32 cellular contexts compared by ENCODE assay signal in the genomic region with DNA sequence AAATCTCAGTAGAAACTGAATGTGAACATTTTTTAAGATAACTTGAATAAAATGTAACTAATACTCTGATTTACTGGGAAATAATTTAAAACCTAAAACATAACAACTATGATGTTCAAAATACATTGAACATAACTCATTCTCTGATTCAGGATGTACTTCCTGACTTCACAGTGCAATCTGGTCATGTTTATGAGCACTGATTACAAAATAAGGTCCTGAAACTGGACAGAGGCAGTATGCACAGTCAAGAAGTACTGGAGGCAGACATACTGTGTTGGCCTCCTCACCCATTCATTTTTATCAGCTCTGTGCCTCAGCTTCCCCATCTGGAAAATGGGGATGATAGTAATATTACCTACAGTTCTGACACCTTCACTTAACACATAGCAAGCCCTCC.
DNase-seq lines count a peak whose midpoint lies in the region; ATAC-seq, FAIRE-seq and TF ChIP-seq lines count a peak whose summit lies in the region.
"Had no signal": no experiment of that assay in that cellular context is flagged by ENCODE, and none has a peak within 500 bp of the region (broad histone marks: within the 10 kb centered on the region; RNA-seq: fewer than 3 reads in every experiment).

No MANE protein-coding gene starts in this region.

- H3K4me3 ChIP-seq in endothelial cell of umbilical vein (replicated peaks in 1 of 3; ENCODE audit: insufficient read depth in 1 of 3, low read depth in 1 of 3, low read length in 3 of 3), result no peak overlapping the region
- H3K4me3 ChIP-seq in skeletal muscle cell (ENCODE audit: low read depth, low read length), result no peak overlapping the region
- H3K4me3 ChIP-seq: colonic mucosa, esophagus muscularis mucosa, skin epidermis, suprapubic skin, upper lobe of left lung had no signal

- FAIRE-seq in H54 (lab: Jason Lieb, UNC) (peak; percentile 80), endothelial cell of umbilical vein (lab: Jason Lieb, UNC) (peak; percentile 64)

- intact Hi-C loops in endothelial cell of umbilical vein (cut with micrococcal nuclease), result loop anchor here (2.0 kb wide), 1 partner anchor 17 kb away; no protein-coding TSS in a partner anchor

- CTCF ChIA-PET in endothelial cell of umbilical vein (lab: Charles Lee), result no interaction called here

- H3K4me2 ChIP-seq in endothelial cell of umbilical vein (ENCODE audit: insufficient read depth, low read length), result peak overlapping the region; percentile 52

- no peaks in the 10 kb centered on the region for H3K9me3 ChIP-seq in endothelial cell of umbilical vein (replicated peaks; ENCODE audit: control insufficient read depth, insufficient read depth, low read length)
- H3K9me3 ChIP-seq: colonic mucosa, esophagus muscularis mucosa, suprapubic skin, upper lobe of left lung had no signal

- H3K36me3 ChIP-seq in endothelial cell of umbilical vein (ENCODE audit: control insufficient read depth in 2 of 2, extremely low read depth in 1 of 2, insufficient read depth in 2 of 2, low read length in 2 of 2), result no peaks in the 10 kb centered on the region
- H3K36me3 ChIP-seq: colonic mucosa, esophagus muscularis mucosa, suprapubic skin, upper lobe of left lung had no signal

- H3K4me1 ChIP-seq in endothelial cell of umbilical vein (ENCODE audit: control insufficient read depth, extremely low read depth, insufficient read depth, low read length), result peaks cover 13% of the 10 kb centered on the region
- H3K4me1 ChIP-seq: colonic mucosa, esophagus muscularis mucosa, suprapubic skin, upper lobe of left lung had no signal

- H3K79me2 ChIP-seq in endothelial cell of umbilical vein (ENCODE audit: control insufficient read depth, insufficient read depth, low read length), result no peaks in the 10 kb centered on the region

- no peak overlapping the region for H2AFZ ChIP-seq in endothelial cell of umbilical vein (ENCODE audit: low read depth, low read length)

- no peaks in the 10 kb centered on the region for H3K9me1 ChIP-seq in endothelial cell of umbilical vein (replicated peaks; ENCODE audit: control insufficient read depth, extremely low read depth, insufficient read depth, low read length)

- dilution Hi-C loops in endothelial cell of umbilical vein (cut with MboI; ENCODE audit: extremely low pct_ligation_motif_present, low sequenced_read_pairs), result no loop called here

- TF ChIP-seq POLR2A in H54 (IDR thresholded peaks at IDR 0.05; ENCODE audit: low read depth, low read length), result no peak
- no peak for TF ChIP-seq POLR2A in endothelial cell of umbilical vein (IDR thresholded peaks at IDR 0.05; ENCODE audit: low read depth, low read length)

- POLR2A ChIA-PET in endothelial cell of umbilical vein (lab: Charles Lee), result no interaction called here

- DNase-seq in H54 (ENCODE audit: insufficient read length, low spot score), result no peak
- DNase-seq in RKO (ENCODE audit: low spot score), result peak; percentile 20
- DNase-seq in endothelial cell of umbilical vein (ENCODE audit: low read depth, low spot score), result peak; percentile 41
- peak; percentile 10 for DNase-seq in skeletal muscle cell (ENCODE audit: low read depth)
- no peak for DNase-seq in HuH-7 (ENCODE audit: low spot score)
- DNase-seq in nucleus accumbens (lab: John Stamatoyannopoulos, UW), result no peak
- DNase-seq: activated CD4-positive, alpha-beta T cell treated with anti-CD3 and anti-CD28 coated beads for 36 hours; C1 segment of cervical spinal cord; colonic mucosa; COR-L47; DMS79 treated with DMSO at 0.1 percent for 48 hours; effector memory CD4-positive, alpha-beta T cell; hippocampal formation; Karpas-422; left colon; MV-4-11; NCI-H1436 treated with DMSO at 0.1 percent for 48 hours; NCI-H345; NCI-H69; SIG-M5; stimulated activated naive CD4-positive, alpha-beta T cell treated with Interleukin-2 at 50 U/mL for 16 hours; SW 1271; upper lobe of left lung had no signal

- ATAC-seq in esophagus mucosa, result no peak
- ATAC-seq: activated CD4-positive, alpha-beta T cell treated with anti-CD3 and anti-CD28 coated beads for 36 hours; activated naive CD4-positive, alpha-beta T cell treated with anti-CD3 and anti-CD28 coated beads, Interleukin-2, amount 50 U/mL, for 72 hours; left colon; natural killer cell treated with Interleukin-12 subunit alpha and Interleukin-12 subunit beta and Interleukin-15 and Interleukin-18, amount 100 ng/mL, for 72 hours; Panc1 had no signal

- H3K27me3 ChIP-seq in endothelial cell of umbilical vein (ENCODE audit: control insufficient read depth in 2 of 2, insufficient read depth in 2 of 2, low read length in 2 of 2), result no peaks in the 10 kb centered on the region
- H3K27me3 ChIP-seq: colonic mucosa, esophagus muscularis mucosa, suprapubic skin, upper lobe of left lung had no signal

- no peak overlapping the region for H3K27ac ChIP-seq in endothelial cell of umbilical vein (ENCODE audit: insufficient read depth, low read depth, low read length)
- H3K27ac ChIP-seq: colonic mucosa, esophagus muscularis mucosa, HL-60, skin epidermis, suprapubic skin, upper lobe of left lung, VCaP had no signal

- H3K9ac ChIP-seq in endothelial cell of umbilical vein (replicated peaks; ENCODE audit: extremely low read depth, insufficient read depth, low read length), result no peak overlapping the region

- no TSS peak for BruUV-seq in endothelial cell of umbilical vein (replicated peaks; lab: Mats Ljungman, UMichigan)

- H4K20me1 ChIP-seq in endothelial cell of umbilical vein (replicated peaks; ENCODE audit: control insufficient read depth, extremely low read depth, insufficient read depth, low read length), result no peaks in the 10 kb centered on the region

- no peak for TF ChIP-seq CTCF in endothelial cell of umbilical vein (IDR thresholded peaks at IDR 0.05; ENCODE audit: extremely low read depth in 1 of 2, insufficient read depth in 1 of 2, low read depth in 1 of 2, low read length in 2 of 2)

TF ChIP-seq in endothelial cell of umbilical vein, 7 proteins besides CTCF, POLR2A, EP300 and RAD21:
- peak; percentile 29 for TF ChIP-seq FOS (IDR thresholded peaks at IDR 0.05; ENCODE audit: borderline replicate concordance, insufficient read depth, low read length)
- TF ChIP-seq EZH2 (IDR thresholded peaks at IDR 0.05; ENCODE audit: borderline replicate concordance, low read depth, low read length, severe bottlenecking), result no peak

Comparison
In these comparisons a context has a peak if more than half of its experiments do, and no peak if none do; other contexts are left out.
1. DNase-seq: peak in RKO (single experiment), endothelial cell of umbilical vein (single experiment) and skeletal muscle cell (single experiment); none in H54 (single experiment), HuH-7 (single experiment) and nucleus accumbens (0 of 56).